Comparison of ENCODE assay signal across 8 cellular contexts in genomic region chr2:109348645-109349554, GRCh38.
DNase-seq lines count a peak whose midpoint lies in the region; ATAC-seq and TF ChIP-seq lines count a peak whose summit lies in the region.
"Had no signal": no experiment of that assay in that cellular context is flagged by ENCODE, and none has a peak within 500 bp of the region (broad histone marks: within the 10 kb centered on the region; RNA-seq: fewer than 3 reads in every experiment).

No MANE protein-coding gene starts in this region.

- peak; percentile 83 for ATAC-seq in GM19395 (IDR thresholded peaks at IDR 0.05; ENCODE audit: unreplicated experiment)
- peak; percentile 52 for ATAC-seq in HG03159 (IDR thresholded peaks at IDR 0.05; ENCODE audit: unreplicated experiment)
- no peak for ATAC-seq in HG02884 (IDR thresholded peaks at IDR 0.05; ENCODE audit: unreplicated experiment)
- ATAC-seq in HG03025 (IDR thresholded peaks at IDR 0.05; ENCODE audit: low FRiP score, unreplicated experiment) = no peak

- peaks cover 5% of the 10 kb centered on the region for H3K36me3 Mint-ChIP-seq in osteocyte (ENCODE audit: unreplicated experiment)

- no peak for TF ChIP-seq CTCF in osteocyte (IDR thresholded peaks at IDR 0.05)

- no peaks in the 10 kb centered on the region for H3K27me3 Mint-ChIP-seq in osteocyte (ENCODE audit: unreplicated experiment)

- no peaks in the 10 kb centered on the region for H3K9me3 Mint-ChIP-seq in osteocyte (ENCODE audit: unreplicated experiment)

- peak; percentile 76 for DNase-seq in activated effector memory CD4-positive, alpha-beta T cell treated with anti-CD3 and anti-CD28 coated beads, Interleukin-2, amount 50 U/mL, for 16 hours
- DNase-seq in osteocyte (ENCODE audit: extremely low spot score, unreplicated experiment) (peak; percentile 32), posterior vena cava (ENCODE audit: low spot score) (no peak)
- DNase-seq: midbrain had no signal

- H3K27ac Mint-ChIP-seq in osteocyte (ENCODE audit: unreplicated experiment) = peak overlapping the region; percentile 91

- intact Hi-C loops in posterior vena cava (cut with DNase I) = no loop called here

- H3K4me1 Mint-ChIP-seq in osteocyte (ENCODE audit: unreplicated experiment) = peaks cover 74% of the 10 kb centered on the region

- no peak overlapping the region for H3K4me3 Mint-ChIP-seq in osteocyte (ENCODE audit: unreplicated experiment)

Comparison
In these comparisons a context has a peak if more than half of its experiments do, and no peak if none do; other contexts are left out.
1. ATAC-seq: peak in GM19395 (single experiment) and HG03159 (single experiment); none in HG02884 (single experiment) and HG03025 (single experiment).